ENCODE assay signal across 8 cellular contexts in the genomic region with DNA sequence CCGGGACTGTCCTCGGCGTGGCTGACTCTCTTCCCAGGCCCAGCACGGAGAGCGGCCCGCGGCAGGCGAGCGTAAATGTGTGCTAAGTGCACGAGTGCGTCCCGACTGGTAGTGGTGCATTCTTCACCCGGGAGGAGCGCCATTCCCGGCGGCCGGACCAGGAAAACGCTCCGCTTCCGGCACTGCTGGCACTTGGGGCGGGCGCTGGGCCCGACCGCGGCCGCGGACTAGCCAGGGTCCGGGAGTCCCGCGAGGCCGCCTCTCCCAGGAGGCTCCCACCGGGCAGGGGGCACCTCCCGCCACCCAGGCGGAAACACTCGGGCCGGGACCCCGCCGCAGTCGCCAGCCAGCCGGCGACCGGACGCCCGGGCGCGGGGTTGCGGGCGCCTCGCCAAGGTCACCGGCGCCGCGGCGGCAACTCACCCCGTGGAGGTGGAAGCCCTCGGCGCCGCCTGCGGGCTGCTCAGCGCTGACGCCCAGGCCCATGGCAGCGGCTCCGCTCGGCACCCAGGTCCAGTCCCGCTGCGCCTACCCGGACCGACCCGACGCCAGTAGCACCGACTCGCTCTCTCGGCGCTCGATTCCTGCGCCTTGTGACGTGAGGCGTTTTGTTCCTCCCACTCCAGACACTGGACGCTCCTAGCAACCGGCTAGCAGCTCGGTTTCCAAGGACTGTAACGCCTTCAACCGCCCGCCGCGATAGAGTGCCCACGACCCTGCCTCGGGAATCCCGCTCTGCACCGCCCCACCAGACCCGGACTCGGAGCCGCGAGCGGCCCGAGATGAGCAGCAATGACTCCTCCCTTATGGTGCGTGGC. TPM values are rescaled to one million over a fixed set of nuclear protein-coding genes. Genes with fewer than 3 reads are reported as not detected.
DNase-seq lines count a peak whose midpoint lies in the region; ATAC-seq and TF ChIP-seq lines count a peak whose summit lies in the region.

A gene (minus strand): TSS at position 572 of the 818 bp plus-strand sequence. CDS start 86 bp downstream, at position 486.
A gene with protein sequence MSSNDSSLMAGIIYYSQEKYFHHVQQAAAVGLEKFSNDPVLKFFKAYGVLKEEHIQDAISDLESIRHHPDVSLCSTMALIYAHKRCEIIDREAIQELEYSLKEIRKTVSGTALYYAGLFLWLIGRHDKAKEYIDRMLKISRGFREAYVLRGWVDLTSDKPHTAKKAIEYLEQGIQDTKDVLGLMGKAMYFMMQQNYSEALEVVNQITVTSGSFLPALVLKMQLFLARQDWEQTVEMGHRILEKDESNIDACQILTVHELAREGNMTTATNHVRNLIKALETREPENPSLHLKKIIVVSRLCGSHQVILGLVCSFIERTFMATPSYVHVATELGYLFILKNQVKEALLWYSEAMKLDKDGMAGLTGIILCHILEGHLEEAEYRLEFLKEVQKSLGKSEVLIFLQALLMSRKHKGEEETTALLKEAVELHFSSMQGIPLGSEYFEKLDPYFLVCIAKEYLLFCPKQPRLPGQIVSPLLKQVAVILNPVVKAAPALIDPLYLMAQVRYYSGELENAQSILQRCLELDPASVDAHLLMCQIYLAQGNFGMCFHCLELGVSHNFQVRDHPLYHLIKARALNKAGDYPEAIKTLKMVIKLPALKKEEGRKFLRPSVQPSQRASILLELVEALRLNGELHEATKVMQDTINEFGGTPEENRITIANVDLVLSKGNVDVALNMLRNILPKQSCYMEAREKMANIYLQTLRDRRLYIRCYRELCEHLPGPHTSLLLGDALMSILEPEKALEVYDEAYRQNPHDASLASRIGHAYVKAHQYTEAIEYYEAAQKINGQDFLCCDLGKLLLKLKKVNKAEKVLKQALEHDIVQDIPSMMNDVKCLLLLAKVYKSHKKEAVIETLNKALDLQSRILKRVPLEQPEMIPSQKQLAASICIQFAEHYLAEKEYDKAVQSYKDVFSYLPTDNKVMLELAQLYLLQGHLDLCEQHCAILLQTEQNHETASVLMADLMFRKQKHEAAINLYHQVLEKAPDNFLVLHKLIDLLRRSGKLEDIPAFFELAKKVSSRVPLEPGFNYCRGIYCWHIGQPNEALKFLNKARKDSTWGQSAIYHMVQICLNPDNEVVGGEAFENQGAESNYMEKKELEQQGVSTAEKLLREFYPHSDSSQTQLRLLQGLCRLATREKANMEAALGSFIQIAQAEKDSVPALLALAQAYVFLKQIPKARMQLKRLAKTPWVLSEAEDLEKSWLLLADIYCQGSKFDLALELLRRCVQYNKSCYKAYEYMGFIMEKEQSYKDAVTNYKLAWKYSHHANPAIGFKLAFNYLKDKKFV (N-terminal part only) (plus strand): TSS at position 625 of the 818 bp plus-strand sequence. CDS start 158 bp downstream, at position 783.

- no peaks in the 10 kb centered on the region for H3K9me3 Mint-ChIP-seq in chondrocyte (ENCODE audit: low read depth)

- peak within 1 kb of the TSS; percentile 93 for H2AFZ ChIP-seq in ACC112 (ENCODE audit: low read length, unreplicated experiment)

- H3K36me3 ChIP-seq in ACC112 (ENCODE audit: insufficient read depth, low read length), result no peaks in the 10 kb centered on the region

- H3K27ac Mint-ChIP-seq in chondrocyte (ENCODE audit: unreplicated experiment), result peak within 1 kb of the TSS; percentile 97

- peaks cover 19% of the 10 kb centered on the region for H3K4me1 ChIP-seq in ACC112 (ENCODE audit: control insufficient read depth, insufficient read depth, low read length, unreplicated experiment)

- no peaks in the 10 kb centered on the region for H3K27me3 Mint-ChIP-seq in chondrocyte (ENCODE audit: low read depth)

- peaks cover 3% of the 10 kb centered on the region for H3K36me3 Mint-ChIP-seq in chondrocyte (ENCODE audit: low read depth)

- peak; percentile 18 for DNase-seq in NCI-H2171 treated with DMSO at 0.1 percent for 48 hours (lab: John Stamatoyannopoulos, UW)
- peak; percentile 61 for DNase-seq in activated CD4-positive, CD25-positive, alpha-beta regulatory T cell treated with anti-CD3 and anti-CD28 coated beads, Interleukin-2, amount 50 U/mL, for 72 hours
- DNase-seq in chondrocyte (ENCODE audit: low spot score), result no peak
- peak; percentile 58 for DNase-seq in kidney glomerular epithelial cell (lab: John Stamatoyannopoulos, UW)
- peak; percentile 21 to 45 for DNase-seq in stimulated activated CD4-positive, alpha-beta T cell treated with anti-CD3 and anti-CD28 coated beads, Interleukin-15, amount 100 ng/mL, for 1 hour (ENCODE audit: low read depth in 1 of 2, low spot score in 1 of 2)

- H3K4me1 Mint-ChIP-seq in chondrocyte (ENCODE audit: low read depth), result peaks cover 53% of the 10 kb centered on the region

- peak within 1 kb of the TSS; percentile 92 for H3K4me3 ChIP-seq in ACC112 (ENCODE audit: low read depth, low read length)

- peak; percentile 36 for ATAC-seq in GM18519 (IDR thresholded peaks at IDR 0.05; ENCODE audit: low FRiP score, unreplicated experiment)
- ATAC-seq in HG03066 (IDR thresholded peaks at IDR 0.05; ENCODE audit: low read depth, unreplicated experiment), result peak; percentile 45

- peak; percentile 32 for TF ChIP-seq CTCF in chondrocyte (IDR thresholded peaks at IDR 0.05)

- peak within 1 kb of the TSS; percentile 61 for H3K27ac ChIP-seq in ACC112 (ENCODE audit: low read depth, low read length)

- H3K4me3 Mint-ChIP-seq in chondrocyte (ENCODE audit: unreplicated experiment), result peak within 1 kb of the TSS; percentile 98

- no peaks in the 10 kb centered on the region for H3K27me3 ChIP-seq in ACC112 (ENCODE audit: insufficient read depth, low read length)

- peaks cover 37% of the 10 kb centered on the region for H3K79me2 ChIP-seq in ACC112 (ENCODE audit: control insufficient read depth, insufficient read depth, low read length, unreplicated experiment)

RNA-seq across cellular contexts. Expression of the first gene that starts in this region (rescaled TPM):
- total RNA-seq in chondrocyte, result 52.8 to 60.9 TPM (median 54.2 TPM) in 3 replicates

RNA-seq across cellular contexts. Expression of the second gene that starts in this region (rescaled TPM):
- total RNA-seq in chondrocyte, result 4.5 to 8.1 TPM (median 6.2 TPM) in 3 replicates
